In genomic region chrX:136030357-136031225, GRCh38 we compare ENCODE assay signal across 11 cellular contexts. TPM values are rescaled to one million over a fixed set of nuclear protein-coding genes. Genes with fewer than 3 reads are reported as not detected.
A peak's percentile ranks its signal among the peaks of the same experiment; 100 is the strongest.
DNase-seq lines count a peak whose midpoint lies in the region; ATAC-seq and TF ChIP-seq lines count a peak whose summit lies in the region.
"Had no signal": no experiment of that assay in that cellular context is flagged by ENCODE, and none has a peak within 500 bp of the region (broad histone marks: within the 10 kb centered on the region; RNA-seq: fewer than 3 reads in every experiment).

No MANE protein-coding gene starts in this region.

- peaks cover 48% of the 10 kb centered on the region for H3K4me1 Mint-ChIP-seq in osteocyte (ENCODE audit: unreplicated experiment)
- no peaks in the 10 kb centered on the region for H3K4me1 Mint-ChIP-seq in activated naive CD4-positive, alpha-beta T cell treated with anti-CD3 and anti-CD28 coated beads for 36 hours (ENCODE audit: low read depth)

- DNase-seq in AG08395 (ENCODE audit: low spot score), result peak; percentile 50
- peak; percentile 69 for DNase-seq in fibroblast of villous mesenchyme (ENCODE audit: low read depth)
- no peak for DNase-seq in osteocyte (ENCODE audit: extremely low spot score, unreplicated experiment)
- DNase-seq in activated naive CD4-positive, alpha-beta T cell treated with anti-CD3 and anti-CD28 coated beads for 36 hours, result no peak
- DNase-seq in activated naive CD4-positive, alpha-beta T cell (lab: John Stamatoyannopoulos, UW), result no peak
- DNase-seq in NCI-H510A (lab: John Stamatoyannopoulos, UW), result no peak
- DNase-seq: T-helper 1 cell had no signal

- no peak overlapping the region for H3K4me3 ChIP-seq in fibroblast of villous mesenchyme (ENCODE audit: low read depth, low read length)
- H3K4me3 ChIP-seq: GM12878 had no signal

- CTCF ChIA-PET in activated naive CD4-positive, alpha-beta T cell treated with anti-CD3 and anti-CD28 coated beads for 36 hours (lab: Charles Lee), result interaction anchor here (0.6 to 3.6 kb wide), 3 partner anchors 61 to 238 kb away, joined by 6 to 58 read pairs (median 32); no protein-coding TSS in a partner anchor

- ATAC-seq in SK-N-SH treated with all-trans-retinoic acid at 6 μM for 48 hours, result peak; percentile 81
- no peak for ATAC-seq in HG02571 (IDR thresholded peaks at IDR 0.05; ENCODE audit: unreplicated experiment)
- ATAC-seq: GM12878 had no signal

- H3K27me3 Mint-ChIP-seq in osteocyte (ENCODE audit: unreplicated experiment), result no peaks in the 10 kb centered on the region
- no peaks in the 10 kb centered on the region for H3K27me3 Mint-ChIP-seq in activated naive CD4-positive, alpha-beta T cell treated with anti-CD3 and anti-CD28 coated beads for 36 hours (ENCODE audit: low read depth)

- intact Hi-C loops in activated naive CD4-positive, alpha-beta T cell treated with anti-CD3 and anti-CD28 coated beads for 36 hours (cut with micrococcal nuclease), result no loop called here

- H3K36me3 Mint-ChIP-seq in osteocyte (ENCODE audit: unreplicated experiment), result peaks cover 3% of the 10 kb centered on the region
- peaks cover 4% of the 10 kb centered on the region for H3K36me3 Mint-ChIP-seq in activated naive CD4-positive, alpha-beta T cell treated with anti-CD3 and anti-CD28 coated beads for 36 hours (ENCODE audit: low read depth)

- peak overlapping the region; percentile 94 for H3K27ac Mint-ChIP-seq in osteocyte (ENCODE audit: unreplicated experiment)
- H3K27ac Mint-ChIP-seq in activated naive CD4-positive, alpha-beta T cell treated with anti-CD3 and anti-CD28 coated beads for 36 hours, result no peak overlapping the region

- TF ChIP-seq CTCF in fibroblast of villous mesenchyme (IDR thresholded peaks at IDR 0.05; ENCODE audit: insufficient read depth, low read depth, low read length) (no peak), osteocyte (IDR thresholded peaks at IDR 0.05) (no peak)

- no peaks in the 10 kb centered on the region for H3K9me3 Mint-ChIP-seq in osteocyte (ENCODE audit: unreplicated experiment)
- H3K9me3 Mint-ChIP-seq in activated naive CD4-positive, alpha-beta T cell treated with anti-CD3 and anti-CD28 coated beads for 36 hours, result no peaks in the 10 kb centered on the region
- H3K9me3 Mint-ChIP-seq: nephron had no signal

- H3K4me3 Mint-ChIP-seq in osteocyte (ENCODE audit: unreplicated experiment), result peak overlapping the region; percentile 12
- no peak overlapping the region for H3K4me3 Mint-ChIP-seq in activated naive CD4-positive, alpha-beta T cell treated with anti-CD3 and anti-CD28 coated beads for 36 hours
- H3K4me3 Mint-ChIP-seq: nephron had no signal

TF ChIP-seq in SK-N-SH treated with all-trans-retinoic acid at 6 μM for 48 hours, 23 proteins besides CTCF, POLR2A, EP300 and RAD21:
- TF ChIP-seq ZNF565 (CRISPR knock-in tag; conservative IDR thresholded peaks at IDR 0.05; ENCODE audit: low read depth), result no peak
- peak; percentile 80 for TF ChIP-seq ISL1 (CRISPR knock-in tag; IDR thresholded peaks at IDR 0.05)
TF ChIP-seq in SK-N-SH treated with all-trans-retinoic acid at 6 μM for 48 hours: peak in this region for 1.

RNA-seq across cellular contexts. Expression of gene SLC9A6, which starts 45.4 kb away (rescaled TPM):
- total RNA-seq in fibroblast of villous mesenchyme, result 18.0 and 28.5 TPM in 2 replicates
- total RNA-seq in osteocyte, result 16.1 and 18.0 TPM in 2 replicates
- total RNA-seq in activated naive CD4-positive, alpha-beta T cell treated with anti-CD3 and anti-CD28 coated beads for 36 hours, result 10 to 100 TPM in 1 of 2 experiments, 1 to 10 TPM in 1; 9.7 to 10.0 TPM

RNA-seq across cellular contexts. Expression of gene MMGT1, which starts 56.8 kb away (rescaled TPM):
- 20.0 and 33.2 TPM in 2 replicates for total RNA-seq in fibroblast of villous mesenchyme
- total RNA-seq in osteocyte, result 30.9 and 32.4 TPM in 2 replicates
- 10 to 100 TPM; 17.0 to 17.1 TPM for total RNA-seq in activated naive CD4-positive, alpha-beta T cell treated with anti-CD3 and anti-CD28 coated beads for 36 hours

Comparison
In these comparisons a context has a peak if more than half of its experiments do, and no peak if none do; other contexts are left out.
1. DNase-seq: peak in AG08395 (single experiment) and fibroblast of villous mesenchyme (single experiment); none in osteocyte (single experiment), activated naive CD4-positive, alpha-beta T cell treated with anti-CD3 and anti-CD28 coated beads for 36 hours (single experiment), activated naive CD4-positive, alpha-beta T cell (0 of 4) and NCI-H510A (single experiment).